ENCODE assay signal across 2 cellular contexts in genomic region chr16:84649511-84649861, GRCh38.
TF ChIP-seq lines count a peak whose summit lies in the region.

No MANE protein-coding gene starts in this region.

TF ChIP-seq in GM23338, 12 proteins besides CTCF, POLR2A, EP300 and RAD21 (continued from another document):
- TF ChIP-seq JUNB (IDR thresholded peaks at IDR 0.05; ENCODE audit: unreplicated experiment) (no peak), ETS1 (IDR thresholded peaks at IDR 0.05) (no peak), REST (IDR thresholded peaks at IDR 0.05; ENCODE audit: unreplicated experiment) (no peak), ZNF462 (CRISPR knock-in tag; IDR thresholded peaks at IDR 0.05) (no peak), EZH2phosphoT487 (IDR thresholded peaks at IDR 0.05; ENCODE audit: unreplicated experiment) (no peak), NANOG (IDR thresholded peaks at IDR 0.05; ENCODE audit: borderline replicate concordance) (no peak), CREB1 (CRISPR knock-in tag; IDR thresholded peaks at IDR 0.05; ENCODE audit: low read depth) (no peak), STAT1 (IDR thresholded peaks at IDR 0.05; ENCODE audit: unreplicated experiment) (no peak)
TF ChIP-seq in GM23338: peak in this region for 0.

TF ChIP-seq in GM12891, 5 proteins besides CTCF, POLR2A, EP300 and RAD21 (continued from another document):
- TF ChIP-seq PAX5 (IDR thresholded peaks at IDR 0.05; ENCODE audit: insufficient read depth, low read length, severe bottlenecking): no peak
